7 cellular contexts compared by ENCODE assay signal in genomic region chr1:226870026-226870322, GRCh38. TPM values are rescaled to one million over a fixed set of nuclear protein-coding genes. Genes with fewer than 3 reads are reported as not detected.
DNase-seq lines count a peak whose midpoint lies in the region; ATAC-seq and TF ChIP-seq lines count a peak whose summit lies in the region.

No MANE protein-coding gene starts in this region.

- peaks cover 11% of the 10 kb centered on the region for H3K4me1 Mint-ChIP-seq in activated CD8-positive, alpha-beta T cell treated with anti-CD3 and anti-CD28 coated beads, Interleukin-2, amount 10 ng/mL, durations not matched to agents 7 days and 5 days (ENCODE audit: low read depth)
- peaks cover 24 to 35% of the 10 kb centered on the region in 2 donors for H3K4me1 Mint-ChIP-seq in stimulated activated naive B cell treated with anti-CD40 and anti-IgM and Interleukin-4, amounts not matched to agents 10 μg/mL and 1 μg/mL and 100 μg/mL, for 72 hours

- no peak for DNase-seq in activated CD8-positive, alpha-beta T cell treated with anti-CD3 and anti-CD28 coated beads, Interleukin-2, amount 10 ng/mL, durations not matched to agents 7 days and 5 days
- no peak for DNase-seq in stimulated activated naive B cell treated with anti-CD40 and anti-IgM and Interleukin-4, amounts not matched to agents 10 μg/mL and 1 μg/mL and 100 μg/mL, for 72 hours
- no peak for DNase-seq in NCI-H1436 treated with DMSO at 0.1 percent for 48 hours (lab: John Stamatoyannopoulos, UW)
- DNase-seq in DMS153 (lab: John Stamatoyannopoulos, UW) = no peak

- H3K9me3 ChIP-seq in HEK293 (ENCODE audit: control insufficient read depth, insufficient read depth, low read depth, low read length) (no peaks in the 10 kb centered on the region), iPS-18a (ENCODE audit: control insufficient read depth, low read depth, low read length) (no peaks in the 10 kb centered on the region)

- H3K27ac ChIP-seq in HEK293 (ENCODE audit: extremely low read depth, low read depth, low read length) = peak overlapping the region; percentile 59; the same call in 1 of the 2 replicates
- no peak overlapping the region for H3K27ac ChIP-seq in iPS-18a (ENCODE audit: low read length)

- H3K9me3 Mint-ChIP-seq in activated CD8-positive, alpha-beta T cell treated with anti-CD3 and anti-CD28 coated beads, Interleukin-2, amount 10 ng/mL, durations not matched to agents 7 days and 5 days (ENCODE audit: insufficient read depth) = no peaks in the 10 kb centered on the region
- H3K9me3 Mint-ChIP-seq in stimulated activated naive B cell treated with anti-CD40 and anti-IgM and Interleukin-4, amounts not matched to agents 10 μg/mL and 1 μg/mL and 100 μg/mL, for 72 hours = no peaks in the 10 kb centered on the region

- no peaks in the 10 kb centered on the region for H3K36me3 Mint-ChIP-seq in activated CD8-positive, alpha-beta T cell treated with anti-CD3 and anti-CD28 coated beads, Interleukin-2, amount 10 ng/mL, durations not matched to agents 7 days and 5 days (ENCODE audit: low read depth)
- H3K36me3 Mint-ChIP-seq in stimulated activated naive B cell treated with anti-CD40 and anti-IgM and Interleukin-4, amounts not matched to agents 10 μg/mL and 1 μg/mL and 100 μg/mL, for 72 hours = peaks cover 1% of the 10 kb centered on the region in 2 donors

- H3K4me3 ChIP-seq in HEK293 (ENCODE audit: low read depth, low read length) = peak overlapping the region; percentile 70
- H3K4me3 ChIP-seq in iPS-18a (ENCODE audit: low read length) = peak overlapping the region; percentile 78

- peaks cover 14% of the 10 kb centered on the region for H3K27me3 ChIP-seq in iPS-18a (ENCODE audit: control insufficient read depth, insufficient read depth, low read length)

- H3K27me3 Mint-ChIP-seq in activated CD8-positive, alpha-beta T cell treated with anti-CD3 and anti-CD28 coated beads, Interleukin-2, amount 10 ng/mL, durations not matched to agents 7 days and 5 days (ENCODE audit: low read depth) = peaks cover 26% of the 10 kb centered on the region
- peaks cover 0 to 6% of the 10 kb centered on the region in 2 donors for H3K27me3 Mint-ChIP-seq in stimulated activated naive B cell treated with anti-CD40 and anti-IgM and Interleukin-4, amounts not matched to agents 10 μg/mL and 1 μg/mL and 100 μg/mL, for 72 hours

- H3K36me3 ChIP-seq in HEK293 (ENCODE audit: control insufficient read depth in 2 of 2, insufficient read depth in 1 of 2, low read length in 2 of 2) = no peaks in the 10 kb centered on the region
- H3K36me3 ChIP-seq in iPS-18a (ENCODE audit: control insufficient read depth, low read depth, low read length) = no peaks in the 10 kb centered on the region

- H3K4me1 ChIP-seq in HEK293 (ENCODE audit: control insufficient read depth, insufficient read depth, low read length) (peaks cover 15% of the 10 kb centered on the region), iPS-18a (ENCODE audit: control insufficient read depth, low read depth, low read length) (peaks cover 22% of the 10 kb centered on the region)

- CTCF ChIA-PET in HEK293 (lab: Yijun Ruan, JAX) = interaction anchor here (0.5 to 0.7 kb wide), 2 partner anchors 44 to 1280 kb away, joined by 3 to 4 read pairs; no protein-coding TSS in a partner anchor
- CTCF ChIA-PET in activated CD8-positive, alpha-beta T cell treated with anti-CD3 and anti-CD28 coated beads, Interleukin-2, amount 10 ng/mL, durations not matched to agents 7 days and 5 days (lab: Charles Lee) = interaction anchor here (0.6 to 1.3 kb wide), 2 partner anchors 13 to 19 kb away, joined by 3 to 5 read pairs; no protein-coding TSS in a partner anchor

- H3K27ac Mint-ChIP-seq in activated CD8-positive, alpha-beta T cell treated with anti-CD3 and anti-CD28 coated beads, Interleukin-2, amount 10 ng/mL, durations not matched to agents 7 days and 5 days = no peak overlapping the region
- peak overlapping the region; percentile 91 for H3K27ac Mint-ChIP-seq in stimulated activated naive B cell treated with anti-CD40 and anti-IgM and Interleukin-4, amounts not matched to agents 10 μg/mL and 1 μg/mL and 100 μg/mL, for 72 hours

- POLR2A ChIA-PET in HEK293 (lab: Yijun Ruan, JAX) = interaction anchor here (0.6 to 1.0 kb wide), 4 partner anchors 55 to 167 kb away, joined by 3 to 9 read pairs (median 4); partner anchors contain the start of gene COQ8A
- POLR2A ChIA-PET in activated CD8-positive, alpha-beta T cell treated with anti-CD3 and anti-CD28 coated beads, Interleukin-2, amount 10 ng/mL, durations not matched to agents 7 days and 5 days (lab: Charles Lee) = interaction anchor here (0.6 kb wide), 1 partner anchor 70 kb away, joined by 4 read pairs; no protein-coding TSS in a partner anchor

- H3K4me3 Mint-ChIP-seq in activated CD8-positive, alpha-beta T cell treated with anti-CD3 and anti-CD28 coated beads, Interleukin-2, amount 10 ng/mL, durations not matched to agents 7 days and 5 days = peak overlapping the region; percentile 75
- H3K4me3 Mint-ChIP-seq in stimulated activated naive B cell treated with anti-CD40 and anti-IgM and Interleukin-4, amounts not matched to agents 10 μg/mL and 1 μg/mL and 100 μg/mL, for 72 hours = peak overlapping the region; percentile 92

- ATAC-seq in activated CD8-positive, alpha-beta T cell treated with anti-CD3 and anti-CD28 coated beads, Interleukin-2, amount 10 ng/mL, durations not matched to agents 7 days and 5 days = no peak
- ATAC-seq in stimulated activated naive B cell treated with anti-CD40 and anti-IgM and Interleukin-4, amounts not matched to agents 10 μg/mL and 1 μg/mL and 100 μg/mL, for 72 hours (replicated peaks) = no peak
- ATAC-seq in GM21360 (IDR thresholded peaks at IDR 0.05; ENCODE audit: unreplicated experiment) = no peak

- TF ChIP-seq CTCF in HEK293 (tag by site-specific recombination; IDR thresholded peaks at IDR 0.05) = no peak

- H3K9ac ChIP-seq in iPS-18a (ENCODE audit: low read length) = no peak overlapping the region

TF ChIP-seq in HEK293, 187 proteins besides CTCF, POLR2A, EP300 and RAD21:
- TF ChIP-seq ZNF654 (tag by site-specific recombination; IDR thresholded peaks at IDR 0.05; ENCODE audit: low read depth) (no peak), SETDB1 (IDR thresholded peaks at IDR 0.05; ENCODE audit: insufficient read length, low read length) (no peak), ZNF629 (tag by site-specific recombination; IDR thresholded peaks at IDR 0.05) (peak; percentile 28; the same call in 1 of the 2 replicates), ZNF501 (tag by site-specific recombination; IDR thresholded peaks at IDR 0.05) (peak; percentile 77; the same call in 1 of the 2 replicates), ZBTB17 (tag by site-specific recombination; IDR thresholded peaks at IDR 0.05) (peak; percentile 30; the same call in 1 of the 2 replicates)

RNA-seq across cellular contexts. Expression of gene PSEN2, which starts 0.4 kb away (rescaled TPM):
- total RNA-seq in activated CD8-positive, alpha-beta T cell treated with anti-CD3 and anti-CD28 coated beads, Interleukin-2, amount 10 ng/mL, durations not matched to agents 7 days and 5 days = 1 to 10 TPM; 3.0 to 3.6 TPM
